In genomic region chr17:37490022-37490587, GRCh38 we compare ENCODE assay signal across 8 cellular contexts. TPM values are rescaled to one million over a fixed set of nuclear protein-coding genes. Genes with fewer than 3 reads are reported as not detected.
DNase-seq lines count a peak whose midpoint lies in the region; TF ChIP-seq lines count a peak whose summit lies in the region.

No MANE protein-coding gene starts in this region.

- H3K9me3 ChIP-seq in liver (ENCODE audit: control insufficient read depth in 4 of 4, low read length in 3 of 4) = no peaks in the 10 kb centered on the region

- H3K27me3 ChIP-seq in liver (ENCODE audit: control insufficient read depth in 4 of 4, insufficient read depth in 4 of 4, low read length in 3 of 4) = no peaks in the 10 kb centered on the region

- no peak for TF ChIP-seq RAD21 in liver (IDR thresholded peaks at IDR 0.05)

- under 1% methylated on average over 56 of the region's 56 CpGs for WGBS in liver

- no peak for TF ChIP-seq CTCF in HFF-Myc (IDR thresholded peaks at IDR 0.05; ENCODE audit: low read depth, low read length, missing control alignments)
- no peak for TF ChIP-seq CTCF in choroid plexus epithelial cell (conservative IDR thresholded peaks at IDR 0.05; ENCODE audit: low read depth, low read length)
- peak; percentile 20 for TF ChIP-seq CTCF in liver (IDR thresholded peaks at IDR 0.05; ENCODE audit: low read depth, low read length, missing input control)

- H3K4me3 ChIP-seq in HFF-Myc (replicated peaks; ENCODE audit: low read depth, low read length) (peak overlapping the region; percentile 86), choroid plexus epithelial cell (ENCODE audit: low read depth, low read length) (peak overlapping the region; percentile 79), liver (ENCODE audit: low read depth in 1 of 3, low read length in 3 of 3) (peak overlapping the region; percentile 83 to 90 (median 87))

- no peaks in the 10 kb centered on the region for H3K36me3 ChIP-seq in liver (ENCODE audit: control insufficient read depth in 4 of 4, insufficient read depth in 3 of 4, low read depth in 1 of 4, low read length in 3 of 4)

- peak overlapping the region; percentile 53 to 75 for H3K9ac ChIP-seq in liver (ENCODE audit: low read depth in 1 of 2, low read length in 2 of 2)

- peak; percentile 23 for DNase-seq in NCI-H1694 treated with DMSO at 0.1 percent for 48 hours (lab: John Stamatoyannopoulos, UW)
- DNase-seq in NCI-H1694 (lab: John Stamatoyannopoulos, UW) = no peak
- DNase-seq in HFF-Myc (ENCODE audit: extremely low read depth, low read depth) = no peak
- peak; percentile 62 for DNase-seq in NCI-H1105 treated with DMSO at 0.1 percent for 48 hours (lab: John Stamatoyannopoulos, UW)
- DNase-seq in activated CD4-positive, alpha-beta T cell treated with anti-CD3 and anti-CD28 coated beads for 24 hours (ENCODE audit: low read depth in 2 of 2) = peak; percentile 53 to 55
- DNase-seq in choroid plexus epithelial cell (ENCODE audit: low read depth) = peak; percentile 63
- DNase-seq in stimulated activated CD4-positive, alpha-beta T cell treated with anti-CD3 and anti-CD28 coated beads, Interleukin-4, amount 100 ng/mL, for 4 hours = peak; percentile 73 to 78

- H3K4me1 ChIP-seq in liver (ENCODE audit: control insufficient read depth in 4 of 4, insufficient read depth in 4 of 4, low read length in 3 of 4) = peaks cover 0 to 52% (median 41%) of the 10 kb centered on the region in 4 donors

- peak overlapping the region; percentile 80 to 81 for H3K27ac ChIP-seq in liver (ENCODE audit: low read depth in 1 of 2, low read length in 2 of 2)

TF ChIP-seq in liver, 16 proteins besides CTCF, POLR2A, EP300 and RAD21:
- TF ChIP-seq FOXA1 (IDR thresholded peaks at IDR 0.05) = no peak

RNA-seq across cellular contexts. Expression of gene DUSP14, which starts 0.4 kb away (rescaled TPM):
- total RNA-seq in liver = 10 to 100 TPM in 1 of 2 donors, 1 to 10 TPM in 1; 6.3 to 13.5 TPM
- 10 to 100 TPM; 14.1 to 15.7 TPM for polyA plus RNA-seq in liver

Comparison
In these comparisons a context has a peak if more than half of its experiments do, and no peak if none do; other contexts are left out.
1. DNase-seq: peak in NCI-H1694 treated with DMSO at 0.1 percent for 48 hours (single experiment), NCI-H1105 treated with DMSO at 0.1 percent for 48 hours (single experiment), activated CD4-positive, alpha-beta T cell treated with anti-CD3 and anti-CD28 coated beads for 24 hours (2 of 2), choroid plexus epithelial cell (single experiment) and stimulated activated CD4-positive, alpha-beta T cell treated with anti-CD3 and anti-CD28 coated beads, Interleukin-4, amount 100 ng/mL, for 4 hours (2 of 2); none in NCI-H1694 (single experiment) and HFF-Myc (single experiment).
2. Peak in every context shown above with its lines, with median percentiles within 50 percentile points of each other: H3K4me3 ChIP-seq.